Comparison of ENCODE assay signal across 8 cellular contexts in genomic region chr10:119651514-119652327, GRCh38. TPM values are rescaled to one million over a fixed set of nuclear protein-coding genes. Genes with fewer than 3 reads are reported as not detected.
DNase-seq lines count a peak whose midpoint lies in the region; ATAC-seq lines count a peak whose summit lies in the region.

No MANE protein-coding gene starts in this region.

- 1 to 3% (median 2%) methylated on average over 46 to 106 of the region's 106 CpGs for WGBS in adipose tissue, 3 donors

- H3K27me3 Mint-ChIP-seq in IgD-negative memory B cell, result peaks cover 2% of the 10 kb centered on the region

- H3K4me3 Mint-ChIP-seq in IgD-negative memory B cell, result peak overlapping the region; percentile 88 to 98 (median 94)

- no peaks in the 10 kb centered on the region for H3K36me3 Mint-ChIP-seq in IgD-negative memory B cell

- DNase-seq in AG08396 (ENCODE audit: low spot score), result peak; percentile 39
- peak; percentile 38 for DNase-seq in stimulated activated CD8-positive, alpha-beta memory T cell treated with anti-CD3 and anti-CD28 coated beads, Interleukin-4, amount 100 ng/mL, for 48 hours
- DNase-seq in NCI-H2029 treated with DMSO at 0.1 percent for 48 hours (lab: John Stamatoyannopoulos, UW), result no peak

- peak; percentile 30 for ATAC-seq in GM19452 (IDR thresholded peaks at IDR 0.05; ENCODE audit: unreplicated experiment)
- ATAC-seq in GM21786 (IDR thresholded peaks at IDR 0.05; ENCODE audit: unreplicated experiment), result no peak

- H3K27ac ChIP-seq in adipose tissue (ENCODE audit: low read depth, low read length), result peak overlapping the region; percentile 96
- H3K27ac ChIP-seq in iPS-18a (ENCODE audit: low read length), result no peak overlapping the region

- H3K27me3 ChIP-seq in iPS-18a (ENCODE audit: control insufficient read depth, insufficient read depth, low read length), result peaks cover 7% of the 10 kb centered on the region

- peaks cover 11% of the 10 kb centered on the region for H3K4me1 ChIP-seq in iPS-18a (ENCODE audit: control insufficient read depth, low read depth, low read length)

- peak overlapping the region; percentile 73 for H3K4me3 ChIP-seq in iPS-18a (ENCODE audit: low read length)

- peak overlapping the region; percentile 44 for H3K9ac ChIP-seq in iPS-18a (ENCODE audit: low read length)

- no peaks in the 10 kb centered on the region for H3K9me3 Mint-ChIP-seq in IgD-negative memory B cell

- H3K36me3 ChIP-seq in iPS-18a (ENCODE audit: control insufficient read depth, low read depth, low read length), result no peaks in the 10 kb centered on the region

- H3K27ac Mint-ChIP-seq in IgD-negative memory B cell, result peak overlapping the region; percentile 77 to 95 (median 85)

- no peaks in the 10 kb centered on the region for H3K9me3 ChIP-seq in iPS-18a (ENCODE audit: control insufficient read depth, low read depth, low read length)

- H3K4me1 Mint-ChIP-seq in IgD-negative memory B cell, result peaks cover 12 to 16% (median 14%) of the 10 kb centered on the region in 3 donors

RNA-seq across cellular contexts. Expression of gene BAG3, which starts 0.5 kb away (rescaled TPM):
- polyA plus RNA-seq in IgD-negative memory B cell (3.9 TPM), adipose tissue (10 to 100 TPM; 12.1 to 90.9 (median 44.0) TPM)

RNA-seq across cellular contexts. Expression of gene TIAL1, which starts 55.0 kb away (rescaled TPM):
- polyA plus RNA-seq in IgD-negative memory B cell (13.6 TPM), adipose tissue (10 to 100 TPM; 34.7 to 39.9 (median 38.6) TPM)
